8 cellular contexts compared by ENCODE assay signal in genomic region chr10:95693668-95694534, GRCh38. TPM values are rescaled to one million over a fixed set of nuclear protein-coding genes. Genes with fewer than 3 reads are reported as not detected.
DNase-seq lines count a peak whose midpoint lies in the region; ATAC-seq and TF ChIP-seq lines count a peak whose summit lies in the region.

TSS of gene TCTN3 (minus strand) at chr10:95693927. CDS start at chr10:95693899, 28 bp downstream.

- H3K36me3 Mint-ChIP-seq in dendritic cell treated with granulocyte-macrophage colony-stimulating factor and Interleukin-4, amounts not matched to agents 40 ng/mL and 50 ng/mL, for 4 days (ENCODE audit: low read depth): peaks cover 48% of the 10 kb centered on the region

- peak within 1 kb of the TSS; percentile 82 to 97 for H3K4me3 ChIP-seq in left lung

- no peaks in the 10 kb centered on the region for H3K9me3 ChIP-seq in left lung

- H3K9me3 Mint-ChIP-seq in dendritic cell treated with granulocyte-macrophage colony-stimulating factor and Interleukin-4, amounts not matched to agents 40 ng/mL and 50 ng/mL, for 4 days: peaks cover 4% of the 10 kb centered on the region

- intact Hi-C loops in dendritic cell treated with granulocyte-macrophage colony-stimulating factor and Interleukin-4, amounts not matched to agents 40 ng/mL and 50 ng/mL, for 4 days (cut with micrococcal nuclease): loop anchor here (1.0 kb wide), 3 partner anchors 64 to 171 kb away; no protein-coding TSS in a partner anchor
- intact Hi-C loops in left lung (cut with DNase I): loop anchor here in 1 of 2 donors (10.0 kb wide), 1 partner anchor 151 kb away; no protein-coding TSS in a partner anchor

- peaks cover 65% of the 10 kb centered on the region for H3K4me1 Mint-ChIP-seq in dendritic cell treated with granulocyte-macrophage colony-stimulating factor and Interleukin-4, amounts not matched to agents 40 ng/mL and 50 ng/mL, for 4 days (ENCODE audit: low read depth)

- ATAC-seq in GM19328 (IDR thresholded peaks at IDR 0.05; ENCODE audit: unreplicated experiment): peak; percentile 96
- peak; percentile 99 for ATAC-seq in HG03521 (IDR thresholded peaks at IDR 0.05; ENCODE audit: unreplicated experiment)
- peak; percentile 99 for ATAC-seq in left lung

- TF ChIP-seq CTCF in C4-2B (conservative IDR thresholded peaks at IDR 0.05) (peak; percentile 100), left lung (IDR thresholded peaks at IDR 0.05) (peak; percentile 99 to 100)

- H3K27ac ChIP-seq in C4-2B (peak within 1 kb of the TSS; percentile 74), left lung (peak within 1 kb of the TSS; percentile 35 to 82)

- H3K4me1 ChIP-seq in left lung: peaks cover 11 to 48% of the 10 kb centered on the region in 2 donors

- no peaks in the 10 kb centered on the region for H3K27me3 Mint-ChIP-seq in dendritic cell treated with granulocyte-macrophage colony-stimulating factor and Interleukin-4, amounts not matched to agents 40 ng/mL and 50 ng/mL, for 4 days

- no peaks in the 10 kb centered on the region for H3K27me3 ChIP-seq in left lung

- DNase-seq in NCI-H748 (lab: John Stamatoyannopoulos, UW; ENCODE audit: unreplicated experiment) (peak; percentile 98), left lung (peak; percentile 98 to 99)
- peak; percentile 83 to 95 for DNase-seq in activated CD4-positive, alpha-beta T cell treated with anti-CD3 and anti-CD28 coated beads, Interleukin-2, amount 50 U/mL, for 24 hours (ENCODE audit: low read depth in 1 of 2, low spot score in 1 of 2)
- DNase-seq in stimulated activated CD4-positive, alpha-beta T cell treated with anti-CD3 and anti-CD28 coated beads, Interleukin-4, amount 100 ng/mL, for 1 hour: peak; percentile 89

- H3K4me3 Mint-ChIP-seq in dendritic cell treated with granulocyte-macrophage colony-stimulating factor and Interleukin-4, amounts not matched to agents 40 ng/mL and 50 ng/mL, for 4 days: peak within 1 kb of the TSS; percentile 95

- peak within 1 kb of the TSS; percentile 87 for H3K27ac Mint-ChIP-seq in dendritic cell treated with granulocyte-macrophage colony-stimulating factor and Interleukin-4, amounts not matched to agents 40 ng/mL and 50 ng/mL, for 4 days

- H3K36me3 ChIP-seq in left lung: peaks cover 0 to 11% of the 10 kb centered on the region in 2 donors

RNA-seq across cellular contexts. Expression of gene TCTN3, which starts in this region (rescaled TPM):
- 10 to 100 TPM; 36.2 to 43.8 TPM for total RNA-seq in left lung

Comparison
In these comparisons a context has a peak if more than half of its experiments do, and no peak if none do; other contexts are left out.
1. Peak in every context shown above with its lines: DNase-seq, ATAC-seq, H3K4me3 ChIP-seq and H3K27ac ChIP-seq.